16 cellular contexts compared by ENCODE assay signal in the genomic region with DNA sequence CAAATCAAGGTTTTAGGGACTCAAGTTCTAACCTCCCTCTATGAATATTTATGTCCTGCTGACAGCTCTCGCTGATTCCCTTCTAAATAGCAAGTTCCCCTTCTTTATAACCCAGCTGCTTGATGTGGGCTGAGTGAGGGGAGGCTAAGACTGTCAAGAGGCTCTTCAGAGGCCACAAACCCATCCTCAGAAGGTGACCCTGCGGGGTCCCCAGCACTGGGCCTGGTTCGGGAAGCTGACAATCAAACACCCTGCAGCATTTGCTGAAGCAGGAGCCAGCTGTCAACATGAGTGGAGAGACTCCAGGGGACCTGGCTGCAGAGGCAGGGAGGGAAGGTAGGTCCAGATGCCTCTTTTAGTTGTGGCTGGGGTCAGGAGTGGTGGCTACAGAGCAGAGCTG. TPM values are rescaled to one million over a fixed set of nuclear protein-coding genes. Genes with fewer than 3 reads are reported as not detected.
DNase-seq lines count a peak whose midpoint lies in the region; ATAC-seq and TF ChIP-seq lines count a peak whose summit lies in the region.
"Had no signal": no experiment of that assay in that cellular context is flagged by ENCODE, and none has a peak within 500 bp of the region (broad histone marks: within the 10 kb centered on the region; RNA-seq: fewer than 3 reads in every experiment).

No MANE protein-coding gene starts in this region.

- no peak for ATAC-seq in activated naive CD4-positive, alpha-beta T cell treated with anti-CD3 and anti-CD28 coated beads, Interleukin-2, amount 50 U/mL, for 72 hours
- ATAC-seq in effector memory CD8-positive, alpha-beta T cell (replicated peaks) = no peak
- ATAC-seq in stimulated activated naive B cell treated with anti-CD40 and anti-IgM and Interleukin-4, amounts not matched to agents 10 μg/mL and 1 μg/mL and 100 μg/mL, for 72 hours (replicated peaks) = peak; percentile 28 to 52
- ATAC-seq: heart right ventricle, WTC11 had no signal

- H3K27me3 Mint-ChIP-seq in effector memory CD8-positive, alpha-beta T cell = no peaks in the 10 kb centered on the region
- H3K27me3 Mint-ChIP-seq in stimulated activated naive B cell treated with anti-CD40 and anti-IgM and Interleukin-4, amounts not matched to agents 10 μg/mL and 1 μg/mL and 100 μg/mL, for 72 hours = no peaks in the 10 kb centered on the region

- H3K9me3 Mint-ChIP-seq in activated naive CD4-positive, alpha-beta T cell treated with anti-CD3 and anti-CD28 coated beads, Interleukin-2, amount 50 U/mL, for 72 hours = no peaks in the 10 kb centered on the region
- no peaks in the 10 kb centered on the region for H3K9me3 Mint-ChIP-seq in effector memory CD8-positive, alpha-beta T cell
- H3K9me3 Mint-ChIP-seq in stimulated activated naive B cell treated with anti-CD40 and anti-IgM and Interleukin-4, amounts not matched to agents 10 μg/mL and 1 μg/mL and 100 μg/mL, for 72 hours = no peaks in the 10 kb centered on the region
- H3K9me3 Mint-ChIP-seq: H9, nephron progenitor cell, WTC11 had no signal

- peaks cover 20 to 21% of the 10 kb centered on the region in 2 donors for H3K36me3 Mint-ChIP-seq in activated naive CD4-positive, alpha-beta T cell treated with anti-CD3 and anti-CD28 coated beads, Interleukin-2, amount 50 U/mL, for 72 hours
- H3K36me3 Mint-ChIP-seq in effector memory CD8-positive, alpha-beta T cell (ENCODE audit: insufficient read depth) = peaks cover 41% of the 10 kb centered on the region
- H3K36me3 Mint-ChIP-seq in stimulated activated naive B cell treated with anti-CD40 and anti-IgM and Interleukin-4, amounts not matched to agents 10 μg/mL and 1 μg/mL and 100 μg/mL, for 72 hours = peaks cover 23 to 41% of the 10 kb centered on the region in 2 donors

- no peak for DNase-seq in activated naive CD4-positive, alpha-beta T cell treated with anti-CD3 and anti-CD28 coated beads, Interleukin-2, amount 50 U/mL, for 72 hours (ENCODE audit: low spot score in 2 of 2)
- DNase-seq in activated naive CD4-positive, alpha-beta T cell (lab: John Stamatoyannopoulos, UW) = no peak
- DNase-seq in NCI-H128 (lab: John Stamatoyannopoulos, UW; ENCODE audit: unreplicated experiment) = peak; percentile 27
- no peak for DNase-seq in effector memory CD8-positive, alpha-beta T cell
- DNase-seq in stimulated activated naive B cell treated with anti-CD40 and anti-IgM and Interleukin-4, amounts not matched to agents 10 μg/mL and 1 μg/mL and 100 μg/mL, for 72 hours = no peak
- no peak for DNase-seq in GM10266 (ENCODE audit: extremely low spot score)
- no peak for DNase-seq in NCI-H2107 (lab: John Stamatoyannopoulos, UW)
- DNase-seq: DND-41, heart right ventricle, NCI-H1048, NCI-H226, nephron progenitor cell, T-helper 1 cell, tibial artery had no signal

- H3K27ac Mint-ChIP-seq in activated naive CD4-positive, alpha-beta T cell treated with anti-CD3 and anti-CD28 coated beads, Interleukin-2, amount 50 U/mL, for 72 hours = peak overlapping the region; percentile 88 to 95
- H3K27ac Mint-ChIP-seq in effector memory CD8-positive, alpha-beta T cell = peak overlapping the region; percentile 97 to 100
- H3K27ac Mint-ChIP-seq in stimulated activated naive B cell treated with anti-CD40 and anti-IgM and Interleukin-4, amounts not matched to agents 10 μg/mL and 1 μg/mL and 100 μg/mL, for 72 hours = peak overlapping the region; percentile 86
- H3K27ac Mint-ChIP-seq: nephron progenitor cell, WTC11 had no signal

- no peak overlapping the region for H3K4me3 Mint-ChIP-seq in effector memory CD8-positive, alpha-beta T cell
- H3K4me3 Mint-ChIP-seq in stimulated activated naive B cell treated with anti-CD40 and anti-IgM and Interleukin-4, amounts not matched to agents 10 μg/mL and 1 μg/mL and 100 μg/mL, for 72 hours = peak overlapping the region; percentile 79 to 83
- H3K4me3 Mint-ChIP-seq: H9, nephron progenitor cell, WTC11 had no signal

- no peak for TF ChIP-seq CTCF in GM10266 (IDR thresholded peaks at IDR 0.05; ENCODE audit: control insufficient read depth, insufficient read depth, low read depth, missing control alignments)

- H3K4me1 Mint-ChIP-seq in effector memory CD8-positive, alpha-beta T cell (ENCODE audit: low read depth in 2 of 2) = peaks cover 53 to 61% of the 10 kb centered on the region in 2 donors
- H3K4me1 Mint-ChIP-seq in stimulated activated naive B cell treated with anti-CD40 and anti-IgM and Interleukin-4, amounts not matched to agents 10 μg/mL and 1 μg/mL and 100 μg/mL, for 72 hours = peaks cover 52 to 68% of the 10 kb centered on the region in 2 donors

RNA-seq across cellular contexts. Expression of gene CCDC167, which starts 11.8 kb away (rescaled TPM):
- total RNA-seq in activated naive CD4-positive, alpha-beta T cell treated with anti-CD3 and anti-CD28 coated beads, Interleukin-2, amount 50 U/mL, for 72 hours = 10 to 100 TPM; 53.3 to 68.6 TPM

RNA-seq across cellular contexts. Expression of gene CMTR1, which starts 54.9 kb away (rescaled TPM):
- 10 to 100 TPM; 42.9 to 75.9 TPM for total RNA-seq in activated naive CD4-positive, alpha-beta T cell treated with anti-CD3 and anti-CD28 coated beads, Interleukin-2, amount 50 U/mL, for 72 hours

Comparison
In these comparisons a context has a peak if more than half of its experiments do, and no peak if none do; other contexts are left out.
1. ATAC-seq: peak in stimulated activated naive B cell treated with anti-CD40 and anti-IgM and Interleukin-4, amounts not matched to agents 10 μg/mL and 1 μg/mL and 100 μg/mL, for 72 hours (2 of 2); none in activated naive CD4-positive, alpha-beta T cell treated with anti-CD3 and anti-CD28 coated beads, Interleukin-2, amount 50 U/mL, for 72 hours (0 of 2) and effector memory CD8-positive, alpha-beta T cell (single experiment).
2. H3K4me3 Mint-ChIP-seq: peak in stimulated activated naive B cell treated with anti-CD40 and anti-IgM and Interleukin-4, amounts not matched to agents 10 μg/mL and 1 μg/mL and 100 μg/mL, for 72 hours (2 of 2); none in effector memory CD8-positive, alpha-beta T cell (0 of 2).
3. Peak in every context shown above with its lines, with median percentiles within 50 percentile points of each other: H3K27ac Mint-ChIP-seq.